29 cellular contexts compared by ENCODE assay signal in the genomic region with DNA sequence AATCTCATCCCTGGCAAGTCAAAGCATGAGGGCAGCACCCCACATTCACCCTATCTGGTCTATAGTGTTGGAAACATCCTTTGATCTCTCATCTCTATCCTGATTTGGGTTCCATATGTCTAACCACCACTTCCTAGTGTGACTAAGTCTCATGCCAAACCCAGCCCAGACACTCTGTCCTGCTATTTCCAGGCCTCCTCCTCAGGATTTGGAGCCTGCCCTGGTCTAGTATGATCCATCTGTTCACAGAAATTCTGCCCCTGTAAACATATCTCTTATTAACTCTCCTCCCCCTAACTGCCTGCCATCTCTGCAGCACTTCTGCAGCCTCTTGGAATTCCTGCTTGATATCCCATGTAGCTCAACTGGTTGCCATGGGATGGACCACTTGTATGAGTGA.
"Had no signal": no experiment of that assay in that cellular context is flagged by ENCODE, and none has a peak within 500 bp of the region (broad histone marks: within the 10 kb centered on the region; RNA-seq: fewer than 3 reads in every experiment).

No MANE protein-coding gene starts in this region.

- H3K36me3 Mint-ChIP-seq: immature natural killer cell; stimulated activated effector memory CD8-positive, alpha-beta T cell treated with anti-CD3 and anti-CD28 coated beads, Interleukin-12 subunit alpha, Interleukin-12 subunit beta, amount 100 ng/mL, for 72 hours had no signal

- DNase-seq: hypothalamus; immature natural killer cell; kidney; left colon; left lung; lower lobe of right lung; mammary epithelial cell; mesenchymal stem cell; naive thymus-derived CD8-positive, alpha-beta T cell; nucleus accumbens; pancreas; posterior cingulate gyrus; retina; right cardiac atrium; small intestine; spleen; stimulated activated CD4-positive, alpha-beta T cell treated with anti-CD3 and anti-CD28 coated beads, Interleukin-4, amount 100 ng/mL, for 24 hours; stimulated activated naive CD4-positive, alpha-beta T cell; tibial artery; trophoblast cell; upper lobe of right lung had no signal

- H3K4me3 Mint-ChIP-seq: immature natural killer cell; naive thymus-derived CD8-positive, alpha-beta T cell; nephron; neural crest cell; stimulated activated effector memory CD8-positive, alpha-beta T cell treated with anti-CD3 and anti-CD28 coated beads, Interleukin-12 subunit alpha, Interleukin-12 subunit beta, amount 100 ng/mL, for 72 hours; stimulated activated naive CD8-positive, alpha-beta T cell treated with anti-CD3 and anti-CD28 coated beads, Interleukin-15, Interleukin-2, amounts not matched to agents 100 ng/mL and 50 ng/mL, for 24 hours had no signal

- ATAC-seq: left colon; left lung; lower lobe of right lung; naive thymus-derived CD8-positive, alpha-beta T cell; pancreas; sciatic nerve; stimulated activated effector memory CD8-positive, alpha-beta T cell treated with anti-CD3 and anti-CD28 coated beads, Interleukin-12 subunit alpha, Interleukin-12 subunit beta, amount 100 ng/mL, for 72 hours; upper lobe of right lung had no signal

- H3K4me1 ChIP-seq: left lung, lower lobe of right lung, pancreas, prostate gland, spleen, suprapubic skin, tibial artery, upper lobe of right lung had no signal

- H3K27ac Mint-ChIP-seq: immature natural killer cell; naive thymus-derived CD8-positive, alpha-beta T cell; nephron; stimulated activated effector memory CD8-positive, alpha-beta T cell treated with anti-CD3 and anti-CD28 coated beads, Interleukin-12 subunit alpha, Interleukin-12 subunit beta, amount 100 ng/mL, for 72 hours; stimulated activated naive CD8-positive, alpha-beta T cell treated with anti-CD3 and anti-CD28 coated beads, Interleukin-15, Interleukin-2, amounts not matched to agents 100 ng/mL and 50 ng/mL, for 24 hours had no signal

- H3K27me3 ChIP-seq: left lung, pancreas, spleen, suprapubic skin, tibial artery, upper lobe of right lung had no signal

- H3K27ac ChIP-seq: left lung, lower lobe of right lung, pancreas, prostate gland, spleen, suprapubic skin, thoracic aorta, tibial artery, upper lobe of right lung had no signal

- H3K9me3 Mint-ChIP-seq: stimulated activated effector memory CD8-positive, alpha-beta T cell treated with anti-CD3 and anti-CD28 coated beads, Interleukin-12 subunit alpha, Interleukin-12 subunit beta, amount 100 ng/mL, for 72 hours; stimulated activated naive CD8-positive, alpha-beta T cell treated with anti-CD3 and anti-CD28 coated beads, Interleukin-15, Interleukin-2, amounts not matched to agents 100 ng/mL and 50 ng/mL, for 24 hours had no signal

- H3K4me1 Mint-ChIP-seq: immature natural killer cell; naive thymus-derived CD8-positive, alpha-beta T cell; nephron; neural crest cell; stimulated activated effector memory CD8-positive, alpha-beta T cell treated with anti-CD3 and anti-CD28 coated beads, Interleukin-12 subunit alpha, Interleukin-12 subunit beta, amount 100 ng/mL, for 72 hours had no signal
